ENCODE assay signal across 23 cellular contexts in the genomic region with DNA sequence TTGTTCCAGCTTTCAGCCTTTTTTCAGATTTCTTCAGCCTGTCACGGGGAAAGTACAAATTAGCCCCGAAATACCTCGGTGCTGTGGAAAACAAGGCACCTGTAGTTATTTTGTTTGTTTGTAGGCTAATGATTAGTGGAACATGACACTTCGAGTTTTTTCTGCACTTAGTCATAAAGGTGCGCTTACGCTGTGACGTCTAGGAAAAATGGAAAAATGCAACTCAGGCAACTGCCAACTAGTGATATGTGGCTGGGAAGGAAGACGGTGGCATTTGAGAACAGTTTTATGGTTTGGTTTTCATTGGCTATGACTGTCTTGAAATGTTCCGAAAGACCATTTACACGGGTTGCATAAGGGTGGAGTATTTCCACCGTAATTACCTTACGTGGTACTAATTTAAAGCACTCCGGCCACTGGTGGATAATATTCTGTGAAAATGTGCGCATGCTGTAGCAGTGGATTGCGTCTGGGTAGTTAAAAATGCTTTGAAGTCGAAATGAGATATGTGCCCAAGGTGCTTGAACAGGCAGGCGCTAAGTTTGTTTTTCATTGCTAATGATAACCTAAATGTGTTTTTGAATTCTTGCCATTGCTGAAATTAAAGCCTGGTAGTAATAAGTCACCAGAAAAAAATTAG.
DNase-seq lines count a peak whose midpoint lies in the region; ATAC-seq and TF ChIP-seq lines count a peak whose summit lies in the region.
"Had no signal": no experiment of that assay in that cellular context is flagged by ENCODE, and none has a peak within 500 bp of the region (broad histone marks: within the 10 kb centered on the region; RNA-seq: fewer than 3 reads in every experiment).

No MANE protein-coding gene starts in this region.

- H3K9me3 ChIP-seq in HCT116 (ENCODE audit: control insufficient read depth in 1 of 2, insufficient read depth in 1 of 2, low read depth in 1 of 2, low read length in 2 of 2) (peaks cover 0 to 6% of the 10 kb centered on the region in 2 experiments; a peak in 2 of 4 replicates), esophagus muscularis mucosa (no peaks in the 10 kb centered on the region), muscle layer of duodenum (ENCODE audit: control insufficient read depth in 1 of 2, low read length in 2 of 2) (no peaks in the 10 kb centered on the region), stomach smooth muscle (ENCODE audit: control insufficient read depth in 2 of 2, low read length in 2 of 2) (no peaks in the 10 kb centered on the region), prostate gland (no peaks in the 10 kb centered on the region)
- H3K9me3 ChIP-seq: BLaER1 had no signal

- H3K27ac ChIP-seq in HCT116 (ENCODE audit: low read depth, low read length) (no peak overlapping the region), esophagus muscularis mucosa (replicated peaks in 1 of 4) (no peak overlapping the region), muscle layer of duodenum (ENCODE audit: low read length) (peak overlapping the region; percentile 59), stomach smooth muscle (ENCODE audit: low read length) (peak overlapping the region; percentile 60), prostate gland (no peak overlapping the region)
- H3K27ac ChIP-seq: BLaER1, SK-N-MC had no signal

- no TSS peak for BruUV-seq in HCT116 (replicated peaks; lab: Mats Ljungman, UMichigan)

- intact Hi-C loops in HCT116 (cut with micrococcal nuclease): no loop called here
- intact Hi-C loops in esophagus muscularis mucosa (cut with DNase I): loop anchor here (10.0 kb wide), 1 partner anchor 242 kb away; no protein-coding TSS in a partner anchor
- intact Hi-C loops in prostate gland (cut with DNase I): no loop called here

- H4K20me1 ChIP-seq in HCT116 (ENCODE audit: insufficient read depth): no peaks in the 10 kb centered on the region
- H4K20me1 ChIP-seq: BLaER1 had no signal

- no peak overlapping the region for H3K9ac ChIP-seq in HCT116 (ENCODE audit: low read length)
- no peak overlapping the region for H3K9ac ChIP-seq in stomach smooth muscle (ENCODE audit: low read length in 2 of 2)
- H3K9ac ChIP-seq: BLaER1 had no signal

- no peaks in the 10 kb centered on the region for H3K9me2 ChIP-seq in HCT116 (ENCODE audit: insufficient read depth)

- no peak for TF ChIP-seq CTCF in HCT116 (IDR thresholded peaks at IDR 0.05 in 2 of 3, conservative IDR thresholded peaks at IDR 0.05 in 1 of 3; ENCODE audit: borderline replicate concordance in 1 of 3, insufficient read depth in 1 of 3, low read depth in 2 of 3, low read length in 2 of 3)
- no peak for TF ChIP-seq CTCF in esophagus muscularis mucosa (IDR thresholded peaks at IDR 0.05)
- TF ChIP-seq CTCF in prostate gland (IDR thresholded peaks at IDR 0.05): no peak

- no peak overlapping the region for H3K4me2 ChIP-seq in HCT116 (ENCODE audit: low read length)
- H3K4me2 ChIP-seq: BLaER1 had no signal

- no peak for TF ChIP-seq EP300 in esophagus muscularis mucosa (IDR thresholded peaks at IDR 0.05)

- no peak for ATAC-seq in HCT116
- ATAC-seq in GM18907 (IDR thresholded peaks at IDR 0.05; ENCODE audit: unreplicated experiment): no peak
- ATAC-seq: HepG2 had no signal

- H3K79me2 ChIP-seq in HCT116 (ENCODE audit: insufficient read depth, low read length): no peaks in the 10 kb centered on the region

- no peaks in the 10 kb centered on the region for H3K27me3 ChIP-seq in HCT116 (ENCODE audit: insufficient read depth, low read length)
- no peaks in the 10 kb centered on the region for H3K27me3 ChIP-seq in esophagus muscularis mucosa
- no peaks in the 10 kb centered on the region for H3K27me3 ChIP-seq in muscle layer of duodenum (ENCODE audit: low read depth, low read length)
- H3K27me3 ChIP-seq in stomach smooth muscle (ENCODE audit: control insufficient read depth in 1 of 2, insufficient read depth in 2 of 2, low read length in 2 of 2): no peaks in the 10 kb centered on the region
- no peaks in the 10 kb centered on the region for H3K27me3 ChIP-seq in prostate gland (replicated peaks; ENCODE audit: insufficient read depth)
- H3K27me3 ChIP-seq: BLaER1 had no signal

- TF ChIP-seq RAD21 in HCT116 (IDR thresholded peaks at IDR 0.05; ENCODE audit: low read depth): no peak

- POLR2A ChIA-PET in HCT116 (lab: Charles Lee): no interaction called here

- RAD21 ChIA-PET in HCT116 (lab: Charles Lee; ENCODE audit: low non-redundant PET in 1 of 2, low total read pairs in 2 of 2, uncharacterized antibody in 2 of 2, unreplicated experiment in 2 of 2): no interaction called here

- H3K4me3 ChIP-seq in HCT116 (replicated peaks in 1 of 2; ENCODE audit: low read depth in 1 of 2, low read length in 2 of 2) (no peak overlapping the region), esophagus muscularis mucosa (no peak overlapping the region), muscle layer of duodenum (ENCODE audit: low read depth in 1 of 2, low read length in 2 of 2) (no peak overlapping the region), stomach smooth muscle (ENCODE audit: low read length in 2 of 2) (peak overlapping the region; percentile 55 to 69), prostate gland (no peak overlapping the region)
- H3K4me3 ChIP-seq: BLaER1, SK-N-MC had no signal

- DNase-seq in HCT116 (ENCODE audit: low read depth, low spot score) (no peak), esophagus muscularis mucosa (ENCODE audit: extremely low spot score) (peak; percentile 17), prostate gland (ENCODE audit: low spot score) (no peak), NCI-H345 treated with DMSO at 0.1 percent for 48 hours (lab: John Stamatoyannopoulos, UW; ENCODE audit: unreplicated experiment) (no peak)
- DNase-seq: CD4-positive, CD25-positive, alpha-beta regulatory T cell; DMS153; DND-41; H7; Karpas-422; NCI-H1092 treated with DMSO at 0.1 percent for 48 hours; NCI-H1436 treated with DMSO at 0.1 percent for 48 hours; NCI-H187 treated with DMSO at 0.1 percent for 48 hours; NCI-H446; NCI-H524 treated with DMSO at 0.1 percent for 48 hours; NCI-H82; RPMI8226; SIG-M5 had no signal

- H3K36me3 ChIP-seq in HCT116 (ENCODE audit: control insufficient read depth in 1 of 2, insufficient read depth in 2 of 2, low read length in 2 of 2) (no peaks in the 10 kb centered on the region), esophagus muscularis mucosa (no peaks in the 10 kb centered on the region), muscle layer of duodenum (ENCODE audit: control insufficient read depth in 1 of 2, insufficient read depth in 2 of 2, low read length in 2 of 2) (no peaks in the 10 kb centered on the region), stomach smooth muscle (ENCODE audit: control insufficient read depth in 2 of 2, insufficient read depth in 2 of 2, low read length in 2 of 2) (no peaks in the 10 kb centered on the region), prostate gland (no peaks in the 10 kb centered on the region)
- H3K36me3 ChIP-seq: BLaER1 had no signal

- TF ChIP-seq POLR2A in HCT116 (IDR thresholded peaks at IDR 0.05; ENCODE audit: borderline replicate concordance, extremely low read depth, insufficient read depth, insufficient read length) (no peak), esophagus muscularis mucosa (IDR thresholded peaks at IDR 0.05; ENCODE audit: low read depth) (no peak), prostate gland (IDR thresholded peaks at IDR 0.05) (no peak)

- 93% methylated on average over 17 of the region's 17 CpGs for WGBS in esophagus muscularis mucosa
- 83% methylated on average over 17 of the region's 17 CpGs for WGBS in prostate gland

- no peak overlapping the region for H2AFZ ChIP-seq in HCT116 (ENCODE audit: low read depth, low read length, poor library complexity, severe bottlenecking)

- H3K4me1 ChIP-seq in HCT116 (ENCODE audit: control insufficient read depth in 1 of 2, insufficient read depth in 2 of 2, low read length in 2 of 2): no peaks in the 10 kb centered on the region
- H3K4me1 ChIP-seq in esophagus muscularis mucosa: peaks cover 0 to 17% (median 8%) of the 10 kb centered on the region in 4 donors
- H3K4me1 ChIP-seq in muscle layer of duodenum (ENCODE audit: control insufficient read depth in 1 of 2, insufficient read depth in 2 of 2, low read length in 2 of 2): peaks cover 0 to 5% of the 10 kb centered on the region in 2 donors
- H3K4me1 ChIP-seq in stomach smooth muscle (ENCODE audit: control insufficient read depth, insufficient read depth, low read length): peaks cover 4% of the 10 kb centered on the region
- H3K4me1 ChIP-seq in prostate gland (replicated peaks): no peaks in the 10 kb centered on the region
- H3K4me1 ChIP-seq: BLaER1 had no signal

- CTCF ChIA-PET in HCT116 (lab: Charles Lee): no interaction called here

TF ChIP-seq in HCT116, 20 proteins besides CTCF, POLR2A, EP300 and RAD21:
- TF ChIP-seq, protein P1, sequence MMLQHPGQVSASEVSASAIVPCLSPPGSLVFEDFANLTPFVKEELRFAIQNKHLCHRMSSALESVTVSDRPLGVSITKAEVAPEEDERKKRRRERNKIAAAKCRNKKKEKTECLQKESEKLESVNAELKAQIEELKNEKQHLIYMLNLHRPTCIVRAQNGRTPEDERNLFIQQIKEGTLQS (IDR thresholded peaks at IDR 0.05): no peak
- no peak for TF ChIP-seq ZFX (IDR thresholded peaks at IDR 0.05)
- peak; percentile 84 for TF ChIP-seq TCF7L2 (IDR thresholded peaks at IDR 0.05; ENCODE audit: borderline replicate concordance, extremely low read depth, insufficient read depth, insufficient read length)

Comparison
In these comparisons a context has a peak if more than half of its experiments do, and no peak if none do; other contexts are left out.
1. H3K27ac ChIP-seq: peak in muscle layer of duodenum (single experiment) and stomach smooth muscle (single experiment); none in HCT116 (single experiment), esophagus muscularis mucosa (0 of 4) and prostate gland (0 of 2).
2. H3K4me3 ChIP-seq: peak in stomach smooth muscle (2 of 2); none in HCT116 (0 of 2), esophagus muscularis mucosa (0 of 4), muscle layer of duodenum (0 of 2) and prostate gland (0 of 2).